In the genomic region with DNA sequence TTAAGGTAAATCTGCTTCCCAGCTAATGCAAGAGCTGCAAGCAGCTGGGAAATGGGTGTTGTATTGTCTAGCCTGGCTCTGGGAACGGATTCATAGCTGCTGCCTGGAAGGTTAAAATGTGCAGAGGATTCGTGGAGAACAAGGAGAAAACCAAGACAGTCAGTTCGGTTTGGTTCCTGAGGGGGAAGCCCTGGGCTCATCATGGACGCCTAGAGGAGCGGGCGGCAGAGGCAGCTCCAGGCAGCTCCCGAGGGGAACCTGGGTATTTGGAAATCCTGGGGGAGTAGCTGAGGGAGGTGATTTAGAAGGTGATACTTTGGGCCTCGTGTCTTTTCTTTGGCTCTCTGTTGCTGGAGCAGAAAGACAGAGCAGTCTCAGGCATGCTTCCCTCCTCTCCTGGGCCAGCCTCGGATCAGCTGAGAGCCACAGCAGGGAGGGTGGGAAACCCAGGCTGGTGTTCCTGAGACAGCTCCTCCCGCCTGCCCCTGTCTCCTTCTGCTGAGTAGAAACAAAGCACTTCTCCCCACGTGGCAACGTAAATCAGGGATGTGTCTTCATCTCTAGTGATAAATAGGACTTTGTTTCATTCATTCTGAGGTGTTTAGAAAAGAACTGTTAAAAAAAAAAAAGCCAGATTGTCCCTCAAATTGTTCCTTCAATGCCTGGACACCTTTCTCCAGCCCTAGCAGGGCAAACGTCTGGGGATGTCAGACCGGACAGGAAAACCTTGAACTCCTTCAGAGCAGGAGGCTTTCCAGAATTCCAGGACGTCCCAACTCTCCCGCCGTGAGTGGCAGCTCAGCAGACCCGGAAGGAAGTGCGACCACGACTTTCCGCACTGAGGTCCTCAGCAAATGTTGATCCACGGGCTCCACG, we compare ENCODE assay signal across 8 cellular contexts.
A peak's percentile ranks its signal among the peaks of the same experiment; 100 is the strongest.
DNase-seq lines count a peak whose midpoint lies in the region; ATAC-seq and TF ChIP-seq lines count a peak whose summit lies in the region.
"Had no signal": no experiment of that assay in that cellular context is flagged by ENCODE, and none has a peak within 500 bp of the region (broad histone marks: within the 10 kb centered on the region; RNA-seq: fewer than 3 reads in every experiment).

No MANE protein-coding gene starts in this region.

- no peak for ATAC-seq in lung (ENCODE audit: insufficient read depth, low FRiP score)
- ATAC-seq: activated CD4-positive, CD25-positive, alpha-beta regulatory T cell treated with anti-CD3 and anti-CD28 coated beads, Interleukin-2, amount 50 U/mL, for 24 hours had no signal

- DNase-seq in caudate nucleus (lab: John Stamatoyannopoulos, UW) (peak in 3 of 61 donors; percentile 9 to 25 (median 15)), lung (ENCODE audit: low spot score) (no peak), NCI-H2029 (lab: John Stamatoyannopoulos, UW) (no peak), SHP77 treated with DMSO at 0.1 percent for 48 hours (lab: John Stamatoyannopoulos, UW) (no peak)
- no peak for DNase-seq in activated CD4-positive, alpha-beta T cell treated with anti-CD3 and anti-CD28 coated beads, Interleukin-2, amount 50 U/mL, for 48 hours

- H3K27me3 ChIP-seq in lung (ENCODE audit: control insufficient read depth, insufficient read depth) (no peaks in the 10 kb centered on the region), stomach smooth muscle (ENCODE audit: control insufficient read depth in 1 of 2, insufficient read depth in 2 of 2, low read length in 2 of 2) (peaks cover 3% of the 10 kb centered on the region in 2 donors)

- H3K9ac ChIP-seq in stomach smooth muscle (ENCODE audit: low read length in 2 of 2) = no peak overlapping the region

- H3K9me3 ChIP-seq in HEK293 (ENCODE audit: control insufficient read depth, insufficient read depth, low read depth, low read length) = no peaks in the 10 kb centered on the region
- H3K9me3 ChIP-seq in lung (ENCODE audit: control insufficient read depth in 2 of 2, insufficient read depth in 1 of 2, low read length in 1 of 2) = peaks cover 0 to 2% of the 10 kb centered on the region in 2 donors
- H3K9me3 ChIP-seq in stomach smooth muscle (ENCODE audit: control insufficient read depth in 2 of 2, low read length in 2 of 2) = no peaks in the 10 kb centered on the region

- no peak for TF ChIP-seq CTCF in HEK293 (tag by site-specific recombination; IDR thresholded peaks at IDR 0.05)
- TF ChIP-seq CTCF in lung (IDR thresholded peaks at IDR 0.05; ENCODE audit: control extremely low read depth, extremely low read depth) = no peak

- POLR2A ChIA-PET in HEK293 (lab: Yijun Ruan, JAX) = no interaction called here

- CTCF ChIA-PET in HEK293 (lab: Yijun Ruan, JAX) = no interaction called here

- H3K4me3 ChIP-seq in HEK293 (ENCODE audit: low read depth, low read length) = no peak overlapping the region
- no peak overlapping the region for H3K4me3 ChIP-seq in lung
- no peak overlapping the region for H3K4me3 ChIP-seq in stomach smooth muscle (ENCODE audit: low read length in 2 of 2)

- H3K4me1 ChIP-seq in HEK293 (ENCODE audit: control insufficient read depth, insufficient read depth, low read length) = peaks cover 4% of the 10 kb centered on the region
- peaks cover 0 to 10% of the 10 kb centered on the region in 2 donors for H3K4me1 ChIP-seq in lung (ENCODE audit: control insufficient read depth in 2 of 2, insufficient read depth in 2 of 2, low read length in 2 of 2)
- peaks cover 16% of the 10 kb centered on the region for H3K4me1 ChIP-seq in stomach smooth muscle (ENCODE audit: control insufficient read depth, insufficient read depth, low read length)

- 45 to 51% methylated on average over 23 of the region's 23 CpGs for WGBS in lung, 2 donors

- H3K36me3 ChIP-seq in HEK293 (ENCODE audit: control insufficient read depth in 2 of 2, insufficient read depth in 1 of 2, low read length in 2 of 2) = no peaks in the 10 kb centered on the region
- H3K36me3 ChIP-seq in lung (ENCODE audit: control insufficient read depth in 2 of 2, insufficient read depth in 2 of 2, low read length in 2 of 2) = no peaks in the 10 kb centered on the region
- no peaks in the 10 kb centered on the region for H3K36me3 ChIP-seq in stomach smooth muscle (ENCODE audit: control insufficient read depth in 2 of 2, insufficient read depth in 2 of 2, low read length in 2 of 2)

- no peak overlapping the region for H3K27ac ChIP-seq in HEK293 (ENCODE audit: extremely low read depth, low read depth, low read length)
- peak overlapping the region; percentile 77 for H3K27ac ChIP-seq in caudate nucleus (ENCODE audit: low read depth, low read length)
- H3K27ac ChIP-seq in lung (ENCODE audit: low read depth in 1 of 2, low read length in 1 of 2) = peak overlapping the region; percentile 57 to 87
- peak overlapping the region; percentile 1 for H3K27ac ChIP-seq in stomach smooth muscle (ENCODE audit: low read length)

TF ChIP-seq in HEK293, 187 proteins besides CTCF, POLR2A, EP300 and RAD21:
- TF ChIP-seq ZNF341 (tag by site-specific recombination; IDR thresholded peaks at IDR 0.05; ENCODE audit: low read depth) (peak; percentile 81), ZIC2 (tag by site-specific recombination; IDR thresholded peaks at IDR 0.05) (peak; percentile 63), YY2 (tag by site-specific recombination; IDR thresholded peaks at IDR 0.05) (no peak)
